17 cellular contexts compared by ENCODE assay signal in genomic region chr13:86006317-86006716, GRCh38.
DNase-seq lines count a peak whose midpoint lies in the region.
"Had no signal": no experiment of that assay in that cellular context is flagged by ENCODE, and none has a peak within 500 bp of the region (broad histone marks: within the 10 kb centered on the region; RNA-seq: fewer than 3 reads in every experiment).

No MANE protein-coding gene starts in this region.

- no peaks in the 10 kb centered on the region for H3K79me2 ChIP-seq in Karpas-422 (ENCODE audit: low read length)

- no peak overlapping the region for H3K27ac ChIP-seq in Karpas-422 (ENCODE audit: low read length)
- H3K27ac ChIP-seq: C4-2B had no signal

- no peaks in the 10 kb centered on the region for H3K4me1 ChIP-seq in Karpas-422 (ENCODE audit: low read length)

- H3K36me3 ChIP-seq in Karpas-422 (ENCODE audit: insufficient read depth, low read length) (no peaks in the 10 kb centered on the region), MG63 (no peaks in the 10 kb centered on the region)

- no peaks in the 10 kb centered on the region for H4K20me1 ChIP-seq in Karpas-422 (ENCODE audit: insufficient read depth, low read depth, low read length)

- no peaks in the 10 kb centered on the region for H3K9me2 ChIP-seq in Karpas-422 (replicated peaks; ENCODE audit: insufficient read depth, low read length)

- H2AFZ ChIP-seq in Karpas-422 (ENCODE audit: low read length): peak overlapping the region; percentile 24; the same call in 1 of the 2 replicates

- DNase-seq in Karpas-422 (no peak), amniotic epithelial cell (ENCODE audit: low read depth) (peak; percentile 1), iris pigment epithelial cell (ENCODE audit: low read depth) (peak; percentile 0), MG63 (no peak), occipital lobe (lab: John Stamatoyannopoulos, UW) (no peak)
- DNase-seq in effector CD4-positive, alpha-beta T cell: no peak
- DNase-seq: AML-193; CD4-positive, alpha-beta memory T cell; DMS153; DND-41; EL; GOT3; H7; HFFc6; IMR-90 had no signal

- H3K4me3 ChIP-seq in Karpas-422 (ENCODE audit: low read length) (no peak overlapping the region), MG63 (no peak overlapping the region)
- H3K4me3 ChIP-seq: GM12878 had no signal

- no peaks in the 10 kb centered on the region for H3K9me3 ChIP-seq in Karpas-422 (ENCODE audit: low read length)
- no peaks in the 10 kb centered on the region for H3K9me3 ChIP-seq in MG63

- H3K4me2 ChIP-seq in Karpas-422 (ENCODE audit: low read depth, low read length, poor library complexity, severe bottlenecking): no peak overlapping the region

- H3K27me3 ChIP-seq in Karpas-422 (ENCODE audit: low read length) (no peaks in the 10 kb centered on the region), MG63 (no peaks in the 10 kb centered on the region)

- no peak overlapping the region for H3K9ac ChIP-seq in Karpas-422 (ENCODE audit: low read length)

Comparison
In these comparisons a context has a peak if more than half of its experiments do, and no peak if none do; other contexts are left out.
1. DNase-seq: peak in amniotic epithelial cell (single experiment) and iris pigment epithelial cell (single experiment); none in Karpas-422 (single experiment), MG63 (single experiment), occipital lobe (single experiment) and effector CD4-positive, alpha-beta T cell (single experiment).